1 cellular context compared by ENCODE assay signal in the genomic region with DNA sequence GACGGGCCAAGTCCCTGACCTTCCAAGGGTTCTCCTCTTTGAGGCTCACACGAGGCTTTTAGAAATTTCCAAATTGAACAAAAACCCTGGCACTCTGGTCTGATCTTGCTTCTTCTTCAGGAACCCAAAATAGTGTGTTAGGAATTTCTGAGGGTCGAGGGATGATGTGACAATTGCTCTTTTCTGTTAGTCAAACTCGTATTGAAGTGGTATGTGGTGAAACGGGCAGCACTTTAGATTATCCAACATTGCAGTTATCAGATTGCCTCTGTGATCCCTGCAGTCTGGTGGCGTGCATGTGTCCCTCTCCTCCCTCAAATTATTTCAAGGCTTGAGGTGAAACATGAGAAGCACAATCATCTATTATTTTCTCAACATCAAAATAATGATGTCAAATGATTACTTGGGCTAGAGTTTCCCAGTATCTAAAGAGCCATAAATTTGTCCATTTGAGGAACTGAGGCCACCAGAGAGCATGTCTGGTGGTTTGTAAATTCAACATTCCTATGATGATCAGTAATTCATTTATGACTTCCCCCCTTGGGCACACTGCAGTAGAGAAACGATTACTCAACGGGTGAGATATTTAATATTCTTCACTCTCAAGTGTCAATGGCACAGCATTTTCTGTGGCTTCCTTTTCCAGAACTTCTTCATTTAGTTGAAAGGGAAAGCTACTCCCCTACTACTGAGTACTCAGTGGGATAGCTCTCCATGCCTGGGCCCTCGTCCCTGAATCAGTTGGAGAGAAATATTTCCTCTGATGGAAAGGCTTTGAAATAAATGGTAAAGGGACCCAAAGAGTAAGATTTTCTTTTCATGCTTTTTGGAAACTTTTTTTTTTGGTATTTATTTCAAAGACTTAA.
TF ChIP-seq lines count a peak whose summit lies in the region.

No MANE protein-coding gene starts in this region.

TF ChIP-seq in HEK293, 187 proteins besides CTCF, POLR2A, EP300 and RAD21 (continued from another document):
- TF ChIP-seq, protein P1, sequence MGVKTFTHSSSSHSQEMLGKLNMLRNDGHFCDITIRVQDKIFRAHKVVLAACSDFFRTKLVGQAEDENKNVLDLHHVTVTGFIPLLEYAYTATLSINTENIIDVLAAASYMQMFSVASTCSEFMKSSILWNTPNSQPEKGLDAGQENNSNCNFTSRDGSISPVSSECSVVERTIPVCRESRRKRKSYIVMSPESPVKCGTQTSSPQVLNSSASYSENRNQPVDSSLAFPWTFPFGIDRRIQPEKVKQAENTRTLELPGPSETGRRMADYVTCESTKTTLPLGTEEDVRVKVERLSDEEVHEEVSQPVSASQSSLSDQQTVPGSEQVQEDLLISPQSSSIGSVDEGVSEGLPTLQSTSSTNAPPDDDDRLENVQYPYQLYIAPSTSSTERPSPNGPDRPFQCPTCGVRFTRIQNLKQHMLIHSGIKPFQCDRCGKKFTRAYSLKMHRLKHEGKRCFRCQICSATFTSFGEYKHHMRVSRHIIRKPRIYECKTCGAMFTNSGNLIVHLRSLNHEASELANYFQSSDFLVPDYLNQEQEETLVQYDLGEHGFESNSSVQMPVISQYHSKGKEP (tag by site-specific recombination; IDR thresholded peaks at IDR 0.05) = peak; percentile 75
- TF ChIP-seq ZNF302 (tag by site-specific recombination; IDR thresholded peaks at IDR 0.05; ENCODE audit: low read depth) (no peak), ZNF621 (tag by site-specific recombination; IDR thresholded peaks at IDR 0.05) (no peak), ZNF785 (tag by site-specific recombination; IDR thresholded peaks at IDR 0.05) (no peak), ZNF560 (tag by site-specific recombination; IDR thresholded peaks at IDR 0.05; ENCODE audit: borderline replicate concordance) (no peak), ZNF660 (tag by site-specific recombination; IDR thresholded peaks at IDR 0.05) (peak; percentile 88), MEIS1 (CRISPR knock-in tag; IDR thresholded peaks at IDR 0.05; ENCODE audit: borderline replicate concordance) (no peak), SETDB1 (IDR thresholded peaks at IDR 0.05; ENCODE audit: insufficient read length, low read length) (peak; percentile 45), GLI2 (tag by site-specific recombination; IDR thresholded peaks at IDR 0.05; ENCODE audit: borderline replicate concordance, low read depth) (peak; percentile 81)
- TF ChIP-seq, protein P2, sequence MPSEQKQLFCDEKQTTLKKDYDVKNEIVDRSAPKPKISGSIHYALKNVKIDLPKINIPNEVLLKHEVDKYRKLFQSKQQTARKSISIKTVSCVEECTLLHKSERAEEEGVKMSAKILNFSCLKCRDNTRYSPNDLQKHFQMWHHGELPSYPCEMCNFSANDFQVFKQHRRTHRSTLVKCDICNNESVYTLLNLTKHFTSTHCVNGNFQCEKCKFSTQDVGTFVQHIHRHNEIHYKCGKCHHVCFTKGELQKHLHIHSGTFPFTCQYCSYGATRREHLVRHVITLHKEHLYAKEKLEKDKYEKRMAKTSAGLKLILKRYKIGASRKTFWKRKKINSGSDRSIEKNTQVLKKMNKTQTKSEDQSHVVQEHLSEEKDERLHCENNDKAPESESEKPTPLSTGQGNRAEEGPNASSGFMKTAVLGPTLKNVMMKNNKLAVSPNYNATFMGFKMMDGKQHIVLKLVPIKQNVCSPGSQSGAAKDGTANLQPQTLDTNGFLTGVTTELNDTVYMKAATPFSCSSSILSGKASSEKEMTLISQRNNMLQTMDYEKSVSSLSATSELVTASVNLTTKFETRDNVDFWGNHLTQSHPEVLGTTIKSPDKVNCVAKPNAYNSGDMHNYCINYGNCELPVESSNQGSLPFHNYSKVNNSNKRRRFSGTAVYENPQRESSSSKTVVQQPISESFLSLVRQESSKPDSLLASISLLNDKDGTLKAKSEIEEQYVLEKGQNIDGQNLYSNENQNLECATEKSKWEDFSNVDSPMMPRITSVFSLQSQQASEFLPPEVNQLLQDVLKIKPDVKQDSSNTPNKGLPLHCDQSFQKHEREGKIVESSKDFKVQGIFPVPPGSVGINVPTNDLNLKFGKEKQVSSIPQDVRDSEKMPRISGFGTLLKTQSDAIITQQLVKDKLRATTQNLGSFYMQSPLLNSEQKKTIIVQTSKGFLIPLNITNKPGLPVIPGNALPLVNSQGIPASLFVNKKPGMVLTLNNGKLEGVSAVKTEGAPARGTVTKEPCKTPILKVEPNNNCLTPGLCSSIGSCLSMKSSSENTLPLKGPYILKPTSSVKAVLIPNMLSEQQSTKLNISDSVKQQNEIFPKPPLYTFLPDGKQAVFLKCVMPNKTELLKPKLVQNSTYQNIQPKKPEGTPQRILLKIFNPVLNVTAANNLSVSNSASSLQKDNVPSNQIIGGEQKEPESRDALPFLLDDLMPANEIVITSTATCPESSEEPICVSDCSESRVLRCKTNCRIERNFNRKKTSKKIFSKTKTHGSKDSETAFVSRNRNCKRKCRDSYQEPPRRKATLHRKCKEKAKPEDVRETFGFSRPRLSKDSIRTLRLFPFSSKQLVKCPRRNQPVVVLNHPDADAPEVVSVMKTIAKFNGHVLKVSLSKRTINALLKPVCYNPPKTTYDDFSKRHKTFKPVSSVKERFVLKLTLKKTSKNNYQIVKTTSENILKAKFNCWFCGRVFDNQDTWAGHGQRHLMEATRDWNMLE (tag by site-specific recombination; conservative IDR thresholded peaks at IDR 0.05; ENCODE audit: low read depth) = peak; percentile 53
- TF ChIP-seq, protein P3, sequence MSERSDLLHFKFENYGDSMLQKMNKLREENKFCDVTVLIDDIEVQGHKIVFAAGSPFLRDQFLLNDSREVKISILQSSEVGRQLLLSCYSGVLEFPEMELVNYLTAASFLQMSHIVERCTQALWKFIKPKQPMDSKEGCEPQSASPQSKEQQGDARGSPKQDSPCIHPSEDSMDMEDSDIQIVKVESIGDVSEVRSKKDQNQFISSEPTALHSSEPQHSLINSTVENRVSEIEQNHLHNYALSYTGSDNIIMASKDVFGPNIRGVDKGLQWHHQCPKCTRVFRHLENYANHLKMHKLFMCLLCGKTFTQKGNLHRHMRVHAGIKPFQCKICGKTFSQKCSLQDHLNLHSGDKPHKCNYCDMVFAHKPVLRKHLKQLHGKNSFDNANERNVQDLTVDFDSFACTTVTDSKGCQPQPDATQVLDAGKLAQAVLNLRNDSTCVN (tag by site-specific recombination; optimal IDR thresholded peaks at IDR 0.05) = no peak
- TF ChIP-seq, protein P4, sequence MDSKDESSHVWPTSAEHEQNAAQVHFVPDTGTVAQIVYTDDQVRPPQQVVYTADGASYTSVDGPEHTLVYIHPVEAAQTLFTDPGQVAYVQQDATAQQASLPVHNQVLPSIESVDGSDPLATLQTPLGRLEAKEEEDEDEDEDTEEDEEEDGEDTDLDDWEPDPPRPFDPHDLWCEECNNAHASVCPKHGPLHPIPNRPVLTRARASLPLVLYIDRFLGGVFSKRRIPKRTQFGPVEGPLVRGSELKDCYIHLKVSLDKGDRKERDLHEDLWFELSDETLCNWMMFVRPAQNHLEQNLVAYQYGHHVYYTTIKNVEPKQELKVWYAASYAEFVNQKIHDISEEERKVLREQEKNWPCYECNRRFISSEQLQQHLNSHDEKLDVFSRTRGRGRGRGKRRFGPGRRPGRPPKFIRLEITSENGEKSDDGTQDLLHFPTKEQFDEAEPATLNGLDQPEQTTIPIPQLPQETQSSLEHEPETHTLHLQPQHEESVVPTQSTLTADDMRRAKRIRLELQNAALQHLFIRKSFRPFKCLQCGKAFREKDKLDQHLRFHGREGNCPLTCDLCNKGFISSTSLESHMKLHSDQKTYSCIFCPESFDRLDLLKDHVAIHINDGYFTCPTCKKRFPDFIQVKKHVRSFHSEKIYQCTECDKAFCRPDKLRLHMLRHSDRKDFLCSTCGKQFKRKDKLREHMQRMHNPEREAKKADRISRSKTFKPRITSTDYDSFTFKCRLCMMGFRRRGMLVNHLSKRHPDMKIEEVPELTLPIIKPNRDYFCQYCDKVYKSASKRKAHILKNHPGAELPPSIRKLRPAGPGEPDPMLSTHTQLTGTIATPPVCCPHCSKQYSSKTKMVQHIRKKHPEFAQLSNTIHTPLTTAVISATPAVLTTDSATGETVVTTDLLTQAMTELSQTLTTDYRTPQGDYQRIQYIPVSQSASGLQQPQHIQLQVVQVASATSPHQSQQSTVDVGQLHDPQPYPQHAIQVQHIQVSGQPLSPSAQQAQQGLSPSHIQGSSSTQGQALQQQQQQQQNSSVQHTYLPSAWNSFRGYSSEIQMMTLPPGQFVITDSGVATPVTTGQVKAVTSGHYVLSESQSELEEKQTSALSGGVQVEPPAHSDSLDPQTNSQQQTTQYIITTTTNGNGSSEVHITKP (tag by site-specific recombination; IDR thresholded peaks at IDR 0.05) = peak; percentile 94
- TF ChIP-seq, protein P5, sequence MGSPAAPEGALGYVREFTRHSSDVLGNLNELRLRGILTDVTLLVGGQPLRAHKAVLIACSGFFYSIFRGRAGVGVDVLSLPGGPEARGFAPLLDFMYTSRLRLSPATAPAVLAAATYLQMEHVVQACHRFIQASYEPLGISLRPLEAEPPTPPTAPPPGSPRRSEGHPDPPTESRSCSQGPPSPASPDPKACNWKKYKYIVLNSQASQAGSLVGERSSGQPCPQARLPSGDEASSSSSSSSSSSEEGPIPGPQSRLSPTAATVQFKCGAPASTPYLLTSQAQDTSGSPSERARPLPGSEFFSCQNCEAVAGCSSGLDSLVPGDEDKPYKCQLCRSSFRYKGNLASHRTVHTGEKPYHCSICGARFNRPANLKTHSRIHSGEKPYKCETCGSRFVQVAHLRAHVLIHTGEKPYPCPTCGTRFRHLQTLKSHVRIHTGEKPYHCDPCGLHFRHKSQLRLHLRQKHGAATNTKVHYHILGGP (tag by site-specific recombination; IDR thresholded peaks at IDR 0.05) = no peak
